In the genomic region with DNA sequence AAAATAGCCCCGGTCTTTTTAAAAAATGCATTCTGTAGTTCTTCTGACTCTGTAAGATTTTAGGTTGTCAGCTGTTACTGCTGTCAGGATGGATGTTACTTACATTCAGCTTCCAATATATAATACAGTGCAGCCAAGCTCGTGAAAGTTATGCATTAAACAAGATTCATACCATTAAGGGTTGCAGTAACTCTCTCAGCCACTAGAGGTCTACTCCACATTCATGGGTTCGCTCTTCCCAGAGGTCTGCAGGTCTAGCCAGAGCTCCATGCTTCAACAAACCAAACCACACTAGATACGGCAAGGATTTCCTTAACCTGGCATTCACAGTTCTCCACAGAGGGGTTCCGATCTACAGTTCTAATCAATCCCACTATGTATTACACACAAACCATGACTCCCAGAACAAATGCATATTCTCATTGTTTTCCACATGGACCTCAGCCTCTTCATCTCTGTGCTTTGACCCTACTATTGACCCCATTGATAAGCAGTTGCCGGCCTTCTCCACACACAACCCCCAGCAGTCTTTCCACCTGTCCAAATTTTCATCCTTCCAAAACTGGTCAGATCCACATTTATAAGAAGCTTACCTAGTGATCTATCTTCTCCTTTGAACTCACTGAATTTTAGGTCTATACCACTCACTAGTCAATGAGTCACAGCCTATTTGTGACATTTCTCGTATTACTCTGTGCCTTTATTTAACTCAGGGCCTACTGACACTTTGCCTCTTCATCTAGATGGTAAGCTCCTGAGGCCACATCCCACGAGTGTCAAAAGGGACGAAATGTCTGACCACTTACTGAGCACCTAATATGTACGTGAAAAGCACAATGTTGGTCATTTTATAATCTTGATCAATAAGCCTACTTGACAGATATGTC, we compare ENCODE assay signal across 8 cellular contexts. TPM values are rescaled to one million over a fixed set of nuclear protein-coding genes. Genes with fewer than 3 reads are reported as not detected.
DNase-seq lines count a peak whose midpoint lies in the region; ATAC-seq, FAIRE-seq and TF ChIP-seq lines count a peak whose summit lies in the region.

No MANE protein-coding gene starts in this region.

- no peak overlapping the region for H3K4me3 Mint-ChIP-seq in immature natural killer cell
- H3K4me3 Mint-ChIP-seq in activated T-helper 2 cell treated with anti-CD3 and anti-CD28 coated beads, Interferon-gamma antibody, Interleukin-2, Interleukin-4, amounts not matched to agents 10 μg/mL and 5 μg/mL and 100 μg/mL, durations not matched to agents 14 hours and 24 hours and 36 hours (ENCODE audit: low read depth) = no peak overlapping the region

- no peaks in the 10 kb centered on the region for H3K9me3 ChIP-seq in WERI-Rb-1 (ENCODE audit: severe bottlenecking)

- peaks cover 0 to 5% (median 4%) of the 10 kb centered on the region in 3 donors for H3K27me3 Mint-ChIP-seq in immature natural killer cell (ENCODE audit: low read depth in 3 of 3)
- peaks cover 3% of the 10 kb centered on the region for H3K27me3 Mint-ChIP-seq in activated T-helper 2 cell treated with anti-CD3 and anti-CD28 coated beads, Interferon-gamma antibody, Interleukin-2, Interleukin-4, amounts not matched to agents 10 μg/mL and 5 μg/mL and 100 μg/mL, durations not matched to agents 14 hours and 24 hours and 36 hours (ENCODE audit: low read depth)

- no peak overlapping the region for H3K27ac Mint-ChIP-seq in immature natural killer cell
- no peak overlapping the region for H3K27ac Mint-ChIP-seq in activated T-helper 2 cell treated with anti-CD3 and anti-CD28 coated beads, Interferon-gamma antibody, Interleukin-2, Interleukin-4, amounts not matched to agents 10 μg/mL and 5 μg/mL and 100 μg/mL, durations not matched to agents 14 hours and 24 hours and 36 hours

- H3K27me3 ChIP-seq in WERI-Rb-1 (ENCODE audit: insufficient read depth, low read depth, severe bottlenecking) = no peaks in the 10 kb centered on the region

- H3K4me1 Mint-ChIP-seq in immature natural killer cell = no peaks in the 10 kb centered on the region
- no peaks in the 10 kb centered on the region for H3K4me1 Mint-ChIP-seq in activated T-helper 2 cell treated with anti-CD3 and anti-CD28 coated beads, Interferon-gamma antibody, Interleukin-2, Interleukin-4, amounts not matched to agents 10 μg/mL and 5 μg/mL and 100 μg/mL, durations not matched to agents 14 hours and 24 hours and 36 hours (ENCODE audit: low read depth)

- H3K36me3 Mint-ChIP-seq in immature natural killer cell = no peaks in the 10 kb centered on the region
- no peaks in the 10 kb centered on the region for H3K36me3 Mint-ChIP-seq in activated T-helper 2 cell treated with anti-CD3 and anti-CD28 coated beads, Interferon-gamma antibody, Interleukin-2, Interleukin-4, amounts not matched to agents 10 μg/mL and 5 μg/mL and 100 μg/mL, durations not matched to agents 14 hours and 24 hours and 36 hours (ENCODE audit: low read depth)

- TF ChIP-seq CTCF in WERI-Rb-1 (IDR thresholded peaks at IDR 0.05; ENCODE audit: low read depth, low read length) (peak; percentile 73), omental fat pad (IDR thresholded peaks at IDR 0.05) (no peak)

- H3K36me3 ChIP-seq in WERI-Rb-1 = no peaks in the 10 kb centered on the region

- intact Hi-C loops in activated T-helper 2 cell treated with anti-CD3 and anti-CD28 coated beads, Interferon-gamma antibody, Interleukin-2, Interleukin-4, amounts not matched to agents 10 μg/mL and 5 μg/mL and 100 μg/mL, durations not matched to agents 14 hours and 24 hours and 36 hours (cut with micrococcal nuclease) = no loop called here

- no peaks in the 10 kb centered on the region for H3K9me3 Mint-ChIP-seq in immature natural killer cell
- no peaks in the 10 kb centered on the region for H3K9me3 Mint-ChIP-seq in activated T-helper 2 cell treated with anti-CD3 and anti-CD28 coated beads, Interferon-gamma antibody, Interleukin-2, Interleukin-4, amounts not matched to agents 10 μg/mL and 5 μg/mL and 100 μg/mL, durations not matched to agents 14 hours and 24 hours and 36 hours

- DNase-seq in NCI-H526 (lab: John Stamatoyannopoulos, UW) (peak; percentile 15 to 47), NCI-H526 treated with DMSO at 0.1 percent for 48 hours (lab: John Stamatoyannopoulos, UW) (no peak), HTR-8/SVneo (ENCODE audit: insufficient read length, low spot score) (peak; percentile 25), WERI-Rb-1 (peak; percentile 21), immature natural killer cell (peak; percentile 4 to 6 (median 5)), omental fat pad (ENCODE audit: low spot score) (no peak)
- DNase-seq in activated CD8-positive, alpha-beta memory T cell treated with anti-CD3 and anti-CD28 coated beads, Interleukin-2, amount 50 U/mL, for 4 hours = no peak
- DNase-seq in activated T-helper 2 cell treated with anti-CD3 and anti-CD28 coated beads, Interferon-gamma antibody, Interleukin-2, Interleukin-4, amounts not matched to agents 10 μg/mL and 5 μg/mL and 100 μg/mL, durations not matched to agents 14 hours and 24 hours and 36 hours (ENCODE audit: low spot score) = no peak

- no peak for ATAC-seq in omental fat pad (ENCODE audit: low FRiP score)

- no peak overlapping the region for H3K27ac ChIP-seq in WERI-Rb-1

- H3K4me3 ChIP-seq in WERI-Rb-1 (ENCODE audit: low read depth, low read length) = no peak overlapping the region

- FAIRE-seq in HTR-8/SVneo (lab: Jason Lieb, UNC) = no peak

RNA-seq across cellular contexts. Expression of a gene that starts 33.7 kb away (rescaled TPM):
- polyA plus RNA-seq in immature natural killer cell = 10 to 100 TPM; 45.4 to 79.2 (median 66.1) TPM
- 8.5 and 9.8 TPM in 2 replicates for total RNA-seq in activated T-helper 2 cell treated with anti-CD3 and anti-CD28 coated beads, Interferon-gamma antibody, Interleukin-2, Interleukin-4, amounts not matched to agents 10 μg/mL and 5 μg/mL and 100 μg/mL, durations not matched to agents 14 hours and 24 hours and 36 hours
- total RNA-seq in omental fat pad = 10 to 100 TPM; 26.2 to 72.0 (median 32.2) TPM

Comparison
In these comparisons a context has a peak if more than half of its experiments do, and no peak if none do; other contexts are left out.
1. DNase-seq: peak in NCI-H526 (2 of 2), HTR-8/SVneo (single experiment), WERI-Rb-1 (single experiment) and immature natural killer cell (3 of 3); none in NCI-H526 treated with DMSO at 0.1 percent for 48 hours (single experiment), activated CD8-positive, alpha-beta memory T cell treated with anti-CD3 and anti-CD28 coated beads, Interleukin-2, amount 50 U/mL, for 4 hours (single experiment), activated T-helper 2 cell treated with anti-CD3 and anti-CD28 coated beads, Interferon-gamma antibody, Interleukin-2, Interleukin-4, amounts not matched to agents 10 μg/mL and 5 μg/mL and 100 μg/mL, durations not matched to agents 14 hours and 24 hours and 36 hours (single experiment) and omental fat pad (single experiment).